ENCODE assay signal across 2 cellular contexts in genomic region chr1:11054181-11054580, GRCh38.
A peak's percentile ranks its signal among the peaks of the same experiment; 100 is the strongest.
TF ChIP-seq lines count a peak whose summit lies in the region.

No MANE protein-coding gene starts in this region.

TF ChIP-seq in HCT116, 20 proteins besides CTCF, POLR2A, EP300 and RAD21:
- TF ChIP-seq, protein P1, sequence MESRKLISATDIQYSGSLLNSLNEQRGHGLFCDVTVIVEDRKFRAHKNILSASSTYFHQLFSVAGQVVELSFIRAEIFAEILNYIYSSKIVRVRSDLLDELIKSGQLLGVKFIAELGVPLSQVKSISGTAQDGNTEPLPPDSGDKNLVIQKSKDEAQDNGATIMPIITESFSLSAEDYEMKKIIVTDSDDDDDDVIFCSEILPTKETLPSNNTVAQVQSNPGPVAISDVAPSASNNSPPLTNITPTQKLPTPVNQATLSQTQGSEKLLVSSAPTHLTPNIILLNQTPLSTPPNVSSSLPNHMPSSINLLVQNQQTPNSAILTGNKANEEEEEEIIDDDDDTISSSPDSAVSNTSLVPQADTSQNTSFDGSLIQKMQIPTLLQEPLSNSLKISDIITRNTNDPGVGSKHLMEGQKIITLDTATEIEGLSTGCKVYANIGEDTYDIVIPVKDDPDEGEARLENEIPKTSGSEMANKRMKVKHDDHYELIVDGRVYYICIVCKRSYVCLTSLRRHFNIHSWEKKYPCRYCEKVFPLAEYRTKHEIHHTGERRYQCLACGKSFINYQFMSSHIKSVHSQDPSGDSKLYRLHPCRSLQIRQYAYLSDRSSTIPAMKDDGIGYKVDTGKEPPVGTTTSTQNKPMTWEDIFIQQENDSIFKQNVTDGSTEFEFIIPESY (IDR thresholded peaks at IDR 0.05; ENCODE audit: extremely low read depth, insufficient replicate concordance, low read length), result no peak
- TF ChIP-seq EGR1 (IDR thresholded peaks at IDR 0.05; ENCODE audit: low read depth) (no peak), ZFX (IDR thresholded peaks at IDR 0.05) (no peak), YY1 (IDR thresholded peaks at IDR 0.05; ENCODE audit: extremely low read depth, insufficient replicate concordance, low read depth, low read length) (no peak), CBX3 (IDR thresholded peaks at IDR 0.05; ENCODE audit: low read depth) (no peak), EZH2 (IDR thresholded peaks at IDR 0.05) (no peak), TCF7L2 (IDR thresholded peaks at IDR 0.05; ENCODE audit: borderline replicate concordance, extremely low read depth, insufficient read depth, insufficient read length) (no peak), CEBPB (IDR thresholded peaks at IDR 0.05; ENCODE audit: low read depth) (no peak), JUND (IDR thresholded peaks at IDR 0.05) (no peak), SP1 (IDR thresholded peaks at IDR 0.05; ENCODE audit: low read depth) (no peak), REST (IDR thresholded peaks at IDR 0.05; ENCODE audit: low read depth) (no peak), ELF1 (IDR thresholded peaks at IDR 0.05; ENCODE audit: borderline replicate concordance, low read depth) (no peak), EZH2phosphoT487 (IDR thresholded peaks at IDR 0.05; ENCODE audit: borderline replicate concordance) (no peak), SIN3A (IDR thresholded peaks at IDR 0.05; ENCODE audit: low read depth) (no peak), POLR2AphosphoS5 (IDR thresholded peaks at IDR 0.05; ENCODE audit: low read depth, low read length) (no peak), ZNF274 (IDR thresholded peaks at IDR 0.05; ENCODE audit: low read depth, low read length) (no peak)
- TF ChIP-seq, protein P2, sequence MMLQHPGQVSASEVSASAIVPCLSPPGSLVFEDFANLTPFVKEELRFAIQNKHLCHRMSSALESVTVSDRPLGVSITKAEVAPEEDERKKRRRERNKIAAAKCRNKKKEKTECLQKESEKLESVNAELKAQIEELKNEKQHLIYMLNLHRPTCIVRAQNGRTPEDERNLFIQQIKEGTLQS (IDR thresholded peaks at IDR 0.05), result no peak

TF ChIP-seq in K562, 482 proteins besides CTCF, POLR2A, EP300 and RAD21:
- TF ChIP-seq POLR2G (IDR thresholded peaks at IDR 0.05; ENCODE audit: low read depth, low read length), result peak; percentile 48; the same call in 1 of the 2 replicates
- TF ChIP-seq ZFP1 (CRISPR knock-in tag; IDR thresholded peaks at IDR 0.05), result no peak
- no peak for TF ChIP-seq PPARD (CRISPR knock-in tag; IDR thresholded peaks at IDR 0.05)
- no peak for TF ChIP-seq PBX2 (CRISPR knock-in tag; IDR thresholded peaks at IDR 0.05; ENCODE audit: low read depth)
- no peak for TF ChIP-seq PBX2 (tag; conservative IDR thresholded peaks at IDR 0.05; ENCODE audit: low read depth)
- TF ChIP-seq SAFB (IDR thresholded peaks at IDR 0.05; ENCODE audit: borderline replicate concordance, low read depth, low read length), result 0 out of 2 replicates have a peak, but pooled peaks have one; percentile 0
- TF ChIP-seq THRB (CRISPR knock-in tag; conservative IDR thresholded peaks at IDR 0.05), result no peak
- TF ChIP-seq RBFOX2 (IDR thresholded peaks at IDR 0.05; ENCODE audit: low read depth, low read length), result peak; percentile 46; the same call in 1 of the 2 replicates
